27 cellular contexts compared by ENCODE assay signal in genomic region chr3:180910823-180911222, GRCh38. TPM values are rescaled to one million over a fixed set of nuclear protein-coding genes. Genes with fewer than 3 reads are reported as not detected.
DNase-seq lines count a peak whose midpoint lies in the region; ATAC-seq, FAIRE-seq and TF ChIP-seq lines count a peak whose summit lies in the region.
"Had no signal": no experiment of that assay in that cellular context is flagged by ENCODE, and none has a peak within 500 bp of the region (broad histone marks: within the 10 kb centered on the region; RNA-seq: fewer than 3 reads in every experiment).

No MANE protein-coding gene starts in this region.

- no peak for TF ChIP-seq RAD21 in HepG2 (CRISPR knock-in tag; IDR thresholded peaks at IDR 0.05)

- H3K36me3 Mint-ChIP-seq in WTC11: peaks cover 21% of the 10 kb centered on the region
- H3K36me3 Mint-ChIP-seq in memory B cell: no peaks in the 10 kb centered on the region
- H3K36me3 Mint-ChIP-seq in type B pancreatic cell: peaks cover 7% of the 10 kb centered on the region
- peaks cover 10% of the 10 kb centered on the region for H3K36me3 Mint-ChIP-seq in T-helper 2 cell treated with Interferon-gamma antibody and Interleukin-4, amounts not matched to agents 5 μg/mL and 100 μg/mL, for 36 hours (ENCODE audit: low read depth)

- FAIRE-seq in HepG2 (lab: Jason Lieb, UNC): no peak
- FAIRE-seq: GM12878, K562, RCC 7860 had no signal

- H3K36me3 ChIP-seq in HepG2 (replicated peaks in 1 of 2; ENCODE audit: control insufficient read depth in 1 of 2, insufficient read depth in 2 of 2, low read length in 2 of 2) (no peaks in the 10 kb centered on the region), right lobe of liver (no peaks in the 10 kb centered on the region)
- H3K36me3 ChIP-seq: thyroid gland had no signal

- H3K9me3 ChIP-seq in HepG2 (ENCODE audit: low read length) (peaks cover 3% of the 10 kb centered on the region), right lobe of liver (no peaks in the 10 kb centered on the region)
- H3K9me3 ChIP-seq: MG63, psoas muscle, SJSA1, thyroid gland had no signal

- H3K4me1 ChIP-seq in HepG2 (ENCODE audit: insufficient read depth, low read length) (peaks cover 35% of the 10 kb centered on the region), right lobe of liver (peaks cover 0 to 21% (median 7%) of the 10 kb centered on the region in 4 donors), foreskin keratinocyte (peaks cover 13% of the 10 kb centered on the region)

- no peak overlapping the region for H3K4me3 ChIP-seq in HepG2 (replicated peaks in 1 of 3; ENCODE audit: insufficient read depth in 1 of 3, low read depth in 2 of 3, low read length in 3 of 3)
- no peak overlapping the region for H3K4me3 ChIP-seq in right lobe of liver
- H3K4me3 ChIP-seq: GM12878, heart right ventricle, K562, left ventricle myocardium inferior, MG63, psoas muscle, SJSA1, thyroid gland had no signal

- TF ChIP-seq EP300 in HepG2 (IDR thresholded peaks at IDR 0.05; ENCODE audit: low read depth in 2 of 2, low read length in 2 of 2) (no peak), HepG2 (CRISPR knock-in tag; IDR thresholded peaks at IDR 0.05; ENCODE audit: borderline replicate concordance) (no peak)

- in situ Hi-C loops in HepG2 (cut with HindIII; ENCODE audit: extremely low pct_ligation_motif_present, low pct_unique_long_range_greater_than_20kb): no loop called here

- CTCF ChIA-PET in HepG2 (lab: Yijun Ruan, JAX; ENCODE audit: low intra/inter-chr PET ratio, low total read pairs) (no interaction called here), WTC11 (lab: Charles Lee) (no interaction called here)

- H3K9me3 Mint-ChIP-seq in WTC11 (peaks cover 4% of the 10 kb centered on the region), memory B cell (no peaks in the 10 kb centered on the region), type B pancreatic cell (no peaks in the 10 kb centered on the region)
- peaks cover 3% of the 10 kb centered on the region for H3K9me3 Mint-ChIP-seq in T-helper 2 cell treated with Interferon-gamma antibody and Interleukin-4, amounts not matched to agents 5 μg/mL and 100 μg/mL, for 36 hours

- H2AFZ ChIP-seq in HepG2 (ENCODE audit: low read length): no peak overlapping the region

- no peak; the same call in 2 of the 3 replicates for ATAC-seq in HepG2
- ATAC-seq in right lobe of liver: no peak
- no peak for ATAC-seq in WTC11
- ATAC-seq in memory B cell (ENCODE audit: low read depth): no peak
- ATAC-seq in foreskin keratinocyte: no peak
- ATAC-seq: GM12878, heart right ventricle, K562, psoas muscle had no signal

- no peak overlapping the region for H3K9ac ChIP-seq in HepG2 (ENCODE audit: insufficient read depth, low read depth, low read length)

- no peak overlapping the region for H3K27ac Mint-ChIP-seq in WTC11
- peak overlapping the region; percentile 97 for H3K27ac Mint-ChIP-seq in memory B cell
- H3K27ac Mint-ChIP-seq in type B pancreatic cell: peak overlapping the region; percentile 41
- no peak overlapping the region for H3K27ac Mint-ChIP-seq in T-helper 2 cell treated with Interferon-gamma antibody and Interleukin-4, amounts not matched to agents 5 μg/mL and 100 μg/mL, for 36 hours

- intact Hi-C loops in HepG2 (cut with micrococcal nuclease; ENCODE audit: unreplicated experiment) (loop anchor here (5.0 kb wide), 1 partner anchor 76 kb away; the partner anchor contains the start of gene DNAJC19), right lobe of liver (cut with DNase I) (no loop called here)

- H4K20me1 ChIP-seq in HepG2 (ENCODE audit: insufficient read depth, low read length): peaks cover 29% of the 10 kb centered on the region

- no peak overlapping the region for H3K4me2 ChIP-seq in HepG2 (ENCODE audit: low read depth, low read length)

- WGBS in HepG2 (ENCODE audit: low lambda C conversion rate): 2% methylated on average over 4 of the region's 4 CpGs
- WGBS in right lobe of liver (ENCODE audit: insufficient coverage, low coverage, low lambda C conversion rate, missing lambda C conversion rate): 90% methylated on average over 4 of the region's 4 CpGs

- TF ChIP-seq POLR2A in HepG2 (IDR thresholded peaks at IDR 0.05; ENCODE audit: insufficient read depth in 1 of 2, low read depth in 2 of 2, low read length in 2 of 2): no peak
- no peak for TF ChIP-seq POLR2A in right lobe of liver (IDR thresholded peaks at IDR 0.05)

- H3K27ac ChIP-seq in HepG2 (ENCODE audit: extremely low read length, insufficient read depth, low read length) (no peak overlapping the region), right lobe of liver (no peak overlapping the region), foreskin keratinocyte (no peak overlapping the region)
- H3K27ac ChIP-seq: epithelial cell of prostate, psoas muscle, SJSA1, thyroid gland had no signal

- POLR2A ChIA-PET in HepG2 (lab: Yijun Ruan, JAX) (no interaction called here), WTC11 (lab: Charles Lee) (no interaction called here)

- peaks cover 34% of the 10 kb centered on the region for H3K79me2 ChIP-seq in HepG2 (ENCODE audit: insufficient read depth, low read length)

- H3K4me3 Mint-ChIP-seq in WTC11 (peak overlapping the region; percentile 47), memory B cell (no peak overlapping the region), type B pancreatic cell (peak overlapping the region; percentile 25)
- H3K4me3 Mint-ChIP-seq in T-helper 2 cell treated with Interferon-gamma antibody and Interleukin-4, amounts not matched to agents 5 μg/mL and 100 μg/mL, for 36 hours: no peak overlapping the region

- H3K27me3 ChIP-seq in HepG2 (ENCODE audit: control insufficient read depth in 1 of 2, insufficient read depth in 2 of 2, low read length in 2 of 2): no peaks in the 10 kb centered on the region; a peak in 1 of 5 replicates
- no peaks in the 10 kb centered on the region for H3K27me3 ChIP-seq in right lobe of liver
- H3K27me3 ChIP-seq in foreskin keratinocyte: no peaks in the 10 kb centered on the region
- H3K27me3 ChIP-seq: heart right ventricle, MG63, SJSA1, thyroid gland had no signal

- H3K27me3 Mint-ChIP-seq in WTC11 (ENCODE audit: low read depth) (no peaks in the 10 kb centered on the region), memory B cell (no peaks in the 10 kb centered on the region), type B pancreatic cell (no peaks in the 10 kb centered on the region)
- no peaks in the 10 kb centered on the region for H3K27me3 Mint-ChIP-seq in T-helper 2 cell treated with Interferon-gamma antibody and Interleukin-4, amounts not matched to agents 5 μg/mL and 100 μg/mL, for 36 hours (ENCODE audit: low read depth)

- TF ChIP-seq CTCF in HepG2 (CRISPR knock-in tag; IDR thresholded peaks at IDR 0.05) (no peak), right lobe of liver (IDR thresholded peaks at IDR 0.05) (no peak), WTC11 (IDR thresholded peaks at IDR 0.05) (no peak), type B pancreatic cell (conservative IDR thresholded peaks at IDR 0.05) (no peak), foreskin keratinocyte (conservative IDR thresholded peaks at IDR 0.05) (no peak)

- DNase-seq in HepG2 (ENCODE audit: low spot score) (peak; percentile 18), right lobe of liver (no peak), WTC11 (ENCODE audit: low spot score) (no peak), memory B cell (ENCODE audit: low spot score in 2 of 2) (no peak), type B pancreatic cell (ENCODE audit: extremely low spot score, unreplicated experiment) (no peak), NCI-H1694 (lab: John Stamatoyannopoulos, UW) (no peak), foreskin keratinocyte (no peak)
- no peak for DNase-seq in T-helper 2 cell treated with Interferon-gamma antibody and Interleukin-4, amounts not matched to agents 5 μg/mL and 100 μg/mL, for 36 hours (ENCODE audit: low spot score)
- DNase-seq: activated gamma-delta T cell; anterior cingulate cortex; cerebellar nuclear complex; DMS79 treated with DMSO at 0.1 percent for 48 hours; heart right ventricle; left ventricle myocardium inferior; MG63; midbrain; NCI-H1436; NCI-H524; psoas muscle; stimulated activated CD4-positive, alpha-beta T cell treated with anti-CD3 and anti-CD28 coated beads, Interleukin-1b, Interleukin-23, amount 100 ng/mL, for 48 hours; stimulated activated naive CD4-positive, alpha-beta T cell; thyroid gland had no signal

- peaks cover 33% of the 10 kb centered on the region for H3K4me1 Mint-ChIP-seq in WTC11
- H3K4me1 Mint-ChIP-seq in memory B cell: peaks cover 23% of the 10 kb centered on the region
- H3K4me1 Mint-ChIP-seq in type B pancreatic cell (ENCODE audit: unreplicated experiment): peaks cover 25% of the 10 kb centered on the region
- peaks cover 28% of the 10 kb centered on the region for H3K4me1 Mint-ChIP-seq in T-helper 2 cell treated with Interferon-gamma antibody and Interleukin-4, amounts not matched to agents 5 μg/mL and 100 μg/mL, for 36 hours (ENCODE audit: low read depth)

- BruUV-seq in HepG2 (replicated peaks; lab: Mats Ljungman, UMichigan): no TSS peak

RNA-seq across cellular contexts. Expression of gene FXR1, which starts 1.6 kb away (rescaled TPM):
- total RNA-seq in HepG2 (2016; rRNA removed; fragmentation: Illumina TruSeq; extraction: Trizol) (132 and 205 TPM in 2 replicates), right lobe of liver (10 to 100 TPM; 41.5 to 88.5 (median 46.8) TPM), WTC11 (2021) (245 to 252 TPM (median 251 TPM) in 3 replicates), type B pancreatic cell (ENCODE audit: low replicate concordance) (126 and 179 TPM in 2 replicates), foreskin keratinocyte (109 and 111 TPM in 2 replicates)
- total RNA-seq in HepG2 (2016; cell fraction: cytosol; rRNA removed; fragmentation: Illumina TruSeq; extraction: Trizol; ENCODE audit: low read depth): 37.1 and 44.6 TPM in 2 replicates
- 135 and 198 TPM in 2 replicates for total RNA-seq in HepG2 (2016; cell fraction: insoluble cytoplasmic fraction; rRNA removed; fragmentation: Illumina TruSeq; extraction: Trizol)
- total RNA-seq in HepG2 (2016; cell fraction: membrane; rRNA removed; fragmentation: Illumina TruSeq; extraction: Trizol): 87.8 and 120 TPM in 2 replicates
- total RNA-seq in HepG2 (2016; cell fraction: nucleus; rRNA removed; fragmentation: Illumina TruSeq; extraction: Trizol): 128 and 139 TPM in 2 replicates
- polyA plus RNA-seq in HepG2 (2011; rRNA removed) (86.5 and 104 TPM in 2 replicates), foreskin keratinocyte (53.5 and 60.5 TPM in 2 replicates)
- polyA plus RNA-seq in HepG2 (2011; cell fraction: cytosol; rRNA removed): 82.8 and 98.2 TPM in 2 replicates
- 47.1 and 61.6 TPM in 2 replicates for polyA plus RNA-seq in HepG2 (2011; cell fraction: nucleus; rRNA removed)
- polyA plus RNA-seq in HepG2 (2012): 119 and 140 TPM in 2 replicates
- polyA plus RNA-seq in HepG2 (2016; cell fraction: cytosol; fragmentation: Illumina TruSeq; extraction: Trizol; ENCODE audit: low read depth): 22.4 and 28.0 TPM in 2 replicates
- polyA plus RNA-seq in HepG2 (2016; cell fraction: insoluble cytoplasmic fraction; fragmentation: Illumina TruSeq; extraction: Trizol; ENCODE audit: low read depth): 179 and 182 TPM in 2 replicates
- polyA plus RNA-seq in HepG2 (2016; cell fraction: membrane; fragmentation: Illumina TruSeq; extraction: Trizol; ENCODE audit: low read depth): 62.8 and 82.1 TPM in 2 replicates
- polyA plus RNA-seq in HepG2 (2016; cell fraction: nucleus; fragmentation: Illumina TruSeq; extraction: Trizol; ENCODE audit: insufficient read depth, low read depth): 103 and 104 TPM in 2 replicates
- 75.9 and 134 TPM in 2 replicates for polyA minus RNA-seq in HepG2 (2011; rRNA and poly(A)+ RNA removed; ENCODE audit: low replicate concordance)
- 87.1 and 98.8 TPM in 2 replicates for polyA minus RNA-seq in HepG2 (2011; cell fraction: cytosol; rRNA and poly(A)+ RNA removed)
- polyA minus RNA-seq in HepG2 (2011; cell fraction: nucleus; rRNA and poly(A)+ RNA removed): 248 and 258 TPM in 2 replicates

Comparison
In these comparisons a context has a peak if more than half of its experiments do, and no peak if none do; other contexts are left out.
1. H3K27ac Mint-ChIP-seq: peak in memory B cell (single experiment) and type B pancreatic cell (single experiment); none in WTC11 (single experiment) and T-helper 2 cell treated with Interferon-gamma antibody and Interleukin-4, amounts not matched to agents 5 μg/mL and 100 μg/mL, for 36 hours (single experiment).
2. H3K4me3 Mint-ChIP-seq: peak in WTC11 (single experiment) and type B pancreatic cell (single experiment); none in memory B cell (single experiment) and T-helper 2 cell treated with Interferon-gamma antibody and Interleukin-4, amounts not matched to agents 5 μg/mL and 100 μg/mL, for 36 hours (single experiment).
3. Of the 50 proteins assayed by ChIP-seq in both HepG2 and WTC11: peak only in HepG2: NR2C2; only in WTC11: none; in both: none; in neither: 48; mixed calls (peak in some experiments, not most) for 1.